1 cellular context compared by ENCODE assay signal in the genomic region with DNA sequence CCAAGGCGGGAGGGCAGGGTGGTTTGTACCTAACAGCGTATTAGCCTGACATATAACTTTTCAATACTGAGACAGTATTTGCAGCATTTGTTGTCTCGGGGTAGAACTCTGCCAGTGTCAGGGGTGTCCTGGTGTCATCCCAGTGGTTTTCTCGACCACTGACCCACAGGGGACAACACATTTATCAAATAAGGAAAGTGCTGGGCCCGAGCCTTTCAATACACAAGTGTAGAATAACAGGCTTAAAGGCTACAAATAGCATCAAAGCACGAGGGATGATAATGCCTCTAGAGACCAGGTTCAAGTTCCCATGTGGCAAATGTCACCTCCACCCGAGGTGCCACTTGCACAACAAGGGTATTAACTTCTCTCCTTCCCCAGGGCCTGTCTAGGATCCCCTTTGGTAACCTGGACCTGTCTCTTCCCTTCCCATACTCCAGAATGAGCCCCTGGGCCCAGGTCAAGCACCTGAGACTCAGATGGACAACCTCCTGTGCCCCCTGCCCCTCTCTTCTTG.
TF ChIP-seq lines count a peak whose summit lies in the region.

No MANE protein-coding gene starts in this region.

TF ChIP-seq in GM23338, 12 proteins besides CTCF, POLR2A, EP300 and RAD21 (continued from another document):
- TF ChIP-seq JUNB (IDR thresholded peaks at IDR 0.05; ENCODE audit: unreplicated experiment) (no peak), NANOG (IDR thresholded peaks at IDR 0.05; ENCODE audit: borderline replicate concordance) (no peak), ZNF114 (CRISPR knock-in tag; IDR thresholded peaks at IDR 0.05) (no peak)
